9 cellular contexts compared by ENCODE assay signal in genomic region chr10:61899663-61899996, GRCh38. TPM values are rescaled to one million over a fixed set of nuclear protein-coding genes. Genes with fewer than 3 reads are reported as not detected.
DNase-seq lines count a peak whose midpoint lies in the region; ATAC-seq and TF ChIP-seq lines count a peak whose summit lies in the region.
"Had no signal": no experiment of that assay in that cellular context is flagged by ENCODE, and none has a peak within 500 bp of the region (broad histone marks: within the 10 kb centered on the region; RNA-seq: fewer than 3 reads in every experiment).

No MANE protein-coding gene starts in this region.

- no peaks in the 10 kb centered on the region for H3K36me3 ChIP-seq in skeletal muscle satellite cell (ENCODE audit: insufficient read depth, low read length)

- peak overlapping the region; percentile 96 to 100 for H3K27ac Mint-ChIP-seq in T-cell

- H3K4me1 ChIP-seq in skeletal muscle satellite cell (ENCODE audit: control insufficient read depth, insufficient read depth, low read length), result peaks cover 43% of the 10 kb centered on the region

- H3K9me3 ChIP-seq in skeletal muscle satellite cell (replicated peaks; ENCODE audit: low read length), result no peaks in the 10 kb centered on the region
- H3K9me3 ChIP-seq: mucosa of descending colon had no signal

- peak overlapping the region; percentile 80 to 94 (median 87) for H3K4me3 Mint-ChIP-seq in T-cell

- H3K9me3 Mint-ChIP-seq in T-cell, result no peaks in the 10 kb centered on the region

- CTCF ChIA-PET in T-cell (lab: Charles Lee), result interaction anchor here (0.6 to 4.4 kb wide), 13 partner anchors 8 to 345 kb away, joined by 3 to 36 read pairs (median 5); no protein-coding TSS in a partner anchor

- no peaks in the 10 kb centered on the region for H3K36me3 Mint-ChIP-seq in T-cell

- H3K4me3 ChIP-seq in GM12875 (ENCODE audit: low read depth, low read length) (peak overlapping the region; percentile 28), fibroblast of pulmonary artery (replicated peaks; ENCODE audit: low read depth, low read length) (peak overlapping the region; percentile 68), skeletal muscle satellite cell (ENCODE audit: low read length) (peak overlapping the region; percentile 83)

- H3K4me2 ChIP-seq in skeletal muscle satellite cell (ENCODE audit: low read length), result peak overlapping the region; percentile 95

- H3K27me3 Mint-ChIP-seq in T-cell, result no peaks in the 10 kb centered on the region

- POLR2A ChIA-PET in T-cell (lab: Charles Lee), result interaction anchor here (0.6 to 2.0 kb wide), 8 partner anchors 34 to 1369 kb away, joined by 3 to 12 read pairs (median 4); no protein-coding TSS in a partner anchor

- no peaks in the 10 kb centered on the region for H3K27me3 ChIP-seq in skeletal muscle satellite cell (ENCODE audit: control insufficient read depth, insufficient read depth, low read length)

- H3K9ac ChIP-seq in skeletal muscle satellite cell (ENCODE audit: low read depth, low read length), result peak overlapping the region; percentile 80

- peaks cover 38 to 50% (median 46%) of the 10 kb centered on the region in 3 donors for H3K4me1 Mint-ChIP-seq in T-cell

- DNase-seq in T-cell, result peak in 1 of 34 experiments; percentile 8
- no peak for DNase-seq in fibroblast of pulmonary artery (ENCODE audit: low read depth)
- DNase-seq in mesenteric fat pad (ENCODE audit: low spot score), result no peak
- DNase-seq in NCI-H526 (lab: John Stamatoyannopoulos, UW), result no peak

- no peak for ATAC-seq in T-cell (replicated peaks in 1 of 4)
- no peak for ATAC-seq in HG03139 (IDR thresholded peaks at IDR 0.05; ENCODE audit: unreplicated experiment)
- ATAC-seq in HG02798 (IDR thresholded peaks at IDR 0.05; ENCODE audit: poor library complexity, unreplicated experiment), result no peak

- TF ChIP-seq CTCF in GM12875 (IDR thresholded peaks at IDR 0.05; ENCODE audit: borderline replicate concordance, insufficient read depth, low read depth, low read length) (no peak), fibroblast of pulmonary artery (IDR thresholded peaks at IDR 0.05; ENCODE audit: low read length, missing control alignments) (no peak)

RNA-seq across cellular contexts. Expression of gene ARID5B, which starts 1.9 kb away (rescaled TPM):
- total RNA-seq in T-cell (10 to 100 TPM; 34.0 to 75.5 (median 42.5) TPM), mesenteric fat pad (126 TPM)
- 22.3 and 30.4 TPM in 2 replicates for total RNA-seq in skeletal muscle satellite cell (2012; rRNA removed)

Comparison
In these comparisons a context has a peak if more than half of its experiments do, and no peak if none do; other contexts are left out.
1. H3K4me3 ChIP-seq: peak in every context shown above with its lines; median percentile 83 in skeletal muscle satellite cell; 68 in fibroblast of pulmonary artery; 28 in GM12875.